ENCODE assay signal across 8 cellular contexts in the genomic region with DNA sequence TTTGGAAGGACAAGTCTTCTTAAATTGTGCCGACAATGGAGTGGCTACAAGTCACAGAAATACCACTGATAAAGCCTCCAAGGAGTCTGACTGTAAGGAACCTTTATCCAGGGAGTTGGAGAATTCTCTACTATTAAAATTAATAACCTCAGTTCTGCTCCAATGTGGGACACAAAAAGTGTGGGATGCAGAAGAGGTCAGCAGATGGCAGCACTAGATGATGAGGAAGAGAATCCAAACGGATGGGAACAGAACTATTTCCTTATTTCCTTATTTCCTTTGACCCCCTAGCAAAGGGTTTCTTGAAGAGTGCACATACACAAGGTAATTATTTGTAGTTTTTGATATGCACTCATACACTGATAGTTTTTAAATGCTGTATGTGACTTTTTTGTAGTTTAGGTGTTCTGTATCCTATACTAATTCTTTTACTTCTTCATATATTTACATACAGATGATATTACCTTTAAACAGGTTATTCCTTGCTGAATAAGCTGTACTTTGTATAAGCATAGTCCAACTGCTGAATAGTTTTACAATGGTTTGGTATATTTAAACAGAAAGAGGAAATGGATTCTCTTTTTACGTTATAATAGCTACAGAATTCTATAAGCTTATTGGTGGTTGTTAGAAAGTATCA. TPM values are rescaled to one million over a fixed set of nuclear protein-coding genes. Genes with fewer than 3 reads are reported as not detected.
DNase-seq lines count a peak whose midpoint lies in the region; ATAC-seq and TF ChIP-seq lines count a peak whose summit lies in the region.

No MANE protein-coding gene starts in this region.

- CTCF ChIA-PET in HCT116 (lab: Charles Lee): interaction anchor here (0.6 to 0.8 kb wide), 2 partner anchors 182 to 539 kb away, joined by 3 to 5 read pairs; no protein-coding TSS in a partner anchor

- no peaks in the 10 kb centered on the region for H3K27me3 ChIP-seq in BE2C
- H3K27me3 ChIP-seq in HCT116 (ENCODE audit: insufficient read depth, low read length): no peaks in the 10 kb centered on the region

- peak overlapping the region; percentile 76 for H2AFZ ChIP-seq in HCT116 (ENCODE audit: low read depth, low read length, poor library complexity, severe bottlenecking)

- no peaks in the 10 kb centered on the region for H3K79me2 ChIP-seq in HCT116 (ENCODE audit: insufficient read depth, low read length)

- H4K20me1 ChIP-seq in HCT116 (ENCODE audit: insufficient read depth): no peaks in the 10 kb centered on the region

- TF ChIP-seq CTCF in BE2C (IDR thresholded peaks at IDR 0.05; ENCODE audit: low read depth, low read length): peak; percentile 67
- peak; percentile 36 to 72 (median 65); a peak in 5 of 6 replicates for TF ChIP-seq CTCF in HCT116 (IDR thresholded peaks at IDR 0.05 in 2 of 3, conservative IDR thresholded peaks at IDR 0.05 in 1 of 3; ENCODE audit: borderline replicate concordance in 1 of 3, insufficient read depth in 1 of 3, low read depth in 2 of 3, low read length in 2 of 3)
- peak; percentile 72 for TF ChIP-seq CTCF in fibroblast of the aortic adventitia (IDR thresholded peaks at IDR 0.05; ENCODE audit: insufficient read depth, low read length)
- TF ChIP-seq CTCF in progenitor cell of endocrine pancreas (IDR thresholded peaks at IDR 0.05; ENCODE audit: unreplicated experiment): peak; percentile 64

- no peak overlapping the region for H3K27ac ChIP-seq in HCT116 (ENCODE audit: low read depth, low read length)

- POLR2A ChIA-PET in HCT116 (lab: Charles Lee): no interaction called here

- H3K4me3 ChIP-seq in BE2C (ENCODE audit: low read depth, low read length) (no peak overlapping the region), HCT116 (replicated peaks in 1 of 2; ENCODE audit: low read depth in 1 of 2, low read length in 2 of 2) (no peak overlapping the region), fibroblast of the aortic adventitia (ENCODE audit: low read depth, low read length) (no peak overlapping the region)

- H3K4me1 Mint-ChIP-seq in progenitor cell of endocrine pancreas (ENCODE audit: low read depth): no peaks in the 10 kb centered on the region

- TF ChIP-seq RAD21 in HCT116 (IDR thresholded peaks at IDR 0.05; ENCODE audit: low read depth): peak; percentile 61

- no peak overlapping the region for H3K4me3 Mint-ChIP-seq in progenitor cell of endocrine pancreas (ENCODE audit: low read depth)

- no peaks in the 10 kb centered on the region for H3K9me2 ChIP-seq in HCT116 (ENCODE audit: insufficient read depth)

- no peaks in the 10 kb centered on the region for H3K9me3 ChIP-seq in BE2C
- no peaks in the 10 kb centered on the region for H3K9me3 ChIP-seq in HCT116 (ENCODE audit: control insufficient read depth in 1 of 2, insufficient read depth in 1 of 2, low read depth in 1 of 2, low read length in 2 of 2)

- no peak overlapping the region for H3K4me2 ChIP-seq in HCT116 (ENCODE audit: low read length)

- H3K36me3 ChIP-seq in BE2C (no peaks in the 10 kb centered on the region), HCT116 (ENCODE audit: control insufficient read depth in 1 of 2, insufficient read depth in 2 of 2, low read length in 2 of 2) (no peaks in the 10 kb centered on the region)

- no peaks in the 10 kb centered on the region for H3K36me3 Mint-ChIP-seq in progenitor cell of endocrine pancreas (ENCODE audit: insufficient read depth)

- intact Hi-C loops in HCT116 (cut with micrococcal nuclease): no loop called here

- H3K27me3 Mint-ChIP-seq in progenitor cell of endocrine pancreas: no peaks in the 10 kb centered on the region

- H3K9me3 Mint-ChIP-seq in progenitor cell of endocrine pancreas (ENCODE audit: low read depth): no peaks in the 10 kb centered on the region

- no TSS peak for BruUV-seq in HCT116 (replicated peaks; lab: Mats Ljungman, UMichigan)

- DNase-seq in BE2C: peak; percentile 18
- no peak for DNase-seq in HCT116 (ENCODE audit: low read depth, low spot score)
- peak; percentile 22 for DNase-seq in RPMI8226
- DNase-seq in fibroblast of the aortic adventitia (ENCODE audit: low read depth): peak; percentile 38
- DNase-seq in progenitor cell of endocrine pancreas (ENCODE audit: low spot score, unreplicated experiment): no peak
- DNase-seq in GDM1 (lab: John Stamatoyannopoulos, UW): no peak

- ATAC-seq in HCT116 (peak; percentile 84), GM21390 (IDR thresholded peaks at IDR 0.05; ENCODE audit: unreplicated experiment) (no peak), HG02623 (IDR thresholded peaks at IDR 0.05; ENCODE audit: unreplicated experiment) (no peak)

- H3K4me1 ChIP-seq in BE2C (no peaks in the 10 kb centered on the region), HCT116 (ENCODE audit: control insufficient read depth in 1 of 2, insufficient read depth in 2 of 2, low read length in 2 of 2) (no peaks in the 10 kb centered on the region)

- no peak overlapping the region for H3K9ac ChIP-seq in HCT116 (ENCODE audit: low read length)

- RAD21 ChIA-PET in HCT116 (lab: Charles Lee; ENCODE audit: low non-redundant PET in 1 of 2, low total read pairs in 2 of 2, uncharacterized antibody in 2 of 2, unreplicated experiment in 2 of 2): no interaction called here

- no peak overlapping the region for H3K27ac Mint-ChIP-seq in progenitor cell of endocrine pancreas

- TF ChIP-seq POLR2A in HCT116 (IDR thresholded peaks at IDR 0.05; ENCODE audit: borderline replicate concordance, extremely low read depth, insufficient read depth, insufficient read length): no peak

TF ChIP-seq in HCT116, 20 proteins besides CTCF, POLR2A, EP300 and RAD21:
- TF ChIP-seq ZFX (IDR thresholded peaks at IDR 0.05) (no peak), EZH2 (IDR thresholded peaks at IDR 0.05) (no peak), EGR1 (IDR thresholded peaks at IDR 0.05; ENCODE audit: low read depth) (no peak), FOSL1 (IDR thresholded peaks at IDR 0.05; ENCODE audit: low read depth) (no peak), TCF7L2 (IDR thresholded peaks at IDR 0.05; ENCODE audit: borderline replicate concordance, extremely low read depth, insufficient read depth, insufficient read length) (no peak), ELF1 (IDR thresholded peaks at IDR 0.05; ENCODE audit: borderline replicate concordance, low read depth) (0 out of 2 replicates have a peak, but pooled peaks have one; percentile 6), SP1 (IDR thresholded peaks at IDR 0.05; ENCODE audit: low read depth) (no peak), SIN3A (IDR thresholded peaks at IDR 0.05; ENCODE audit: low read depth) (no peak), ZNF274 (IDR thresholded peaks at IDR 0.05; ENCODE audit: low read depth, low read length) (no peak), JUND (IDR thresholded peaks at IDR 0.05) (no peak), CBX3 (IDR thresholded peaks at IDR 0.05; ENCODE audit: low read depth) (peak; percentile 43; the same call in 1 of the 2 replicates)
- TF ChIP-seq, protein P1, sequence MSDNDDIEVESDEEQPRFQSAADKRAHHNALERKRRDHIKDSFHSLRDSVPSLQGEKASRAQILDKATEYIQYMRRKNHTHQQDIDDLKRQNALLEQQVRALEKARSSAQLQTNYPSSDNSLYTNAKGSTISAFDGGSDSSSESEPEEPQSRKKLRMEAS (IDR thresholded peaks at IDR 0.05): no peak
- TF ChIP-seq, protein P2, sequence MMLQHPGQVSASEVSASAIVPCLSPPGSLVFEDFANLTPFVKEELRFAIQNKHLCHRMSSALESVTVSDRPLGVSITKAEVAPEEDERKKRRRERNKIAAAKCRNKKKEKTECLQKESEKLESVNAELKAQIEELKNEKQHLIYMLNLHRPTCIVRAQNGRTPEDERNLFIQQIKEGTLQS (IDR thresholded peaks at IDR 0.05): no peak
- TF ChIP-seq, protein P3, sequence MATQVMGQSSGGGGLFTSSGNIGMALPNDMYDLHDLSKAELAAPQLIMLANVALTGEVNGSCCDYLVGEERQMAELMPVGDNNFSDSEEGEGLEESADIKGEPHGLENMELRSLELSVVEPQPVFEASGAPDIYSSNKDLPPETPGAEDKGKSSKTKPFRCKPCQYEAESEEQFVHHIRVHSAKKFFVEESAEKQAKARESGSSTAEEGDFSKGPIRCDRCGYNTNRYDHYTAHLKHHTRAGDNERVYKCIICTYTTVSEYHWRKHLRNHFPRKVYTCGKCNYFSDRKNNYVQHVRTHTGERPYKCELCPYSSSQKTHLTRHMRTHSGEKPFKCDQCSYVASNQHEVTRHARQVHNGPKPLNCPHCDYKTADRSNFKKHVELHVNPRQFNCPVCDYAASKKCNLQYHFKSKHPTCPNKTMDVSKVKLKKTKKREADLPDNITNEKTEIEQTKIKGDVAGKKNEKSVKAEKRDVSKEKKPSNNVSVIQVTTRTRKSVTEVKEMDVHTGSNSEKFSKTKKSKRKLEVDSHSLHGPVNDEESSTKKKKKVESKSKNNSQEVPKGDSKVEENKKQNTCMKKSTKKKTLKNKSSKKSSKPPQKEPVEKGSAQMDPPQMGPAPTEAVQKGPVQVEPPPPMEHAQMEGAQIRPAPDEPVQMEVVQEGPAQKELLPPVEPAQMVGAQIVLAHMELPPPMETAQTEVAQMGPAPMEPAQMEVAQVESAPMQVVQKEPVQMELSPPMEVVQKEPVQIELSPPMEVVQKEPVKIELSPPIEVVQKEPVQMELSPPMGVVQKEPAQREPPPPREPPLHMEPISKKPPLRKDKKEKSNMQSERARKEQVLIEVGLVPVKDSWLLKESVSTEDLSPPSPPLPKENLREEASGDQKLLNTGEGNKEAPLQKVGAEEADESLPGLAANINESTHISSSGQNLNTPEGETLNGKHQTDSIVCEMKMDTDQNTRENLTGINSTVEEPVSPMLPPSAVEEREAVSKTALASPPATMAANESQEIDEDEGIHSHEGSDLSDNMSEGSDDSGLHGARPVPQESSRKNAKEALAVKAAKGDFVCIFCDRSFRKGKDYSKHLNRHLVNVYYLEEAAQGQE (IDR thresholded peaks at IDR 0.05; ENCODE audit: low read depth): no peak

RNA-seq across cellular contexts. Expression of a gene that starts 25.6 kb away (rescaled TPM):
- polyA plus RNA-seq in BE2C (2012; ENCODE audit: insufficient read depth, insufficient read length, low read depth): not detected
- total RNA-seq in HCT116 (2021; ENCODE audit: unreplicated experiment) (not detected), fibroblast of the aortic adventitia (ENCODE audit: low replicate concordance) (6.1 and 16.1 TPM in 2 replicates), progenitor cell of endocrine pancreas (5.7 and 6.5 TPM in 2 replicates)
- polyA plus RNA-seq in HCT116 (2012): 0.03 TPM in 1 of 2 replicates, not detected in the other

Comparison
In these comparisons a context has a peak if more than half of its experiments do, and no peak if none do; other contexts are left out.
1. DNase-seq: peak in BE2C (single experiment), RPMI8226 (single experiment) and fibroblast of the aortic adventitia (single experiment); none in HCT116 (single experiment), progenitor cell of endocrine pancreas (single experiment) and GDM1 (single experiment).
2. Peak in every context shown above with its lines, with median percentiles within 50 percentile points of each other: CTCF ChIP-seq.